Comparison of ENCODE assay signal across 1 cellular context in the genomic region with DNA sequence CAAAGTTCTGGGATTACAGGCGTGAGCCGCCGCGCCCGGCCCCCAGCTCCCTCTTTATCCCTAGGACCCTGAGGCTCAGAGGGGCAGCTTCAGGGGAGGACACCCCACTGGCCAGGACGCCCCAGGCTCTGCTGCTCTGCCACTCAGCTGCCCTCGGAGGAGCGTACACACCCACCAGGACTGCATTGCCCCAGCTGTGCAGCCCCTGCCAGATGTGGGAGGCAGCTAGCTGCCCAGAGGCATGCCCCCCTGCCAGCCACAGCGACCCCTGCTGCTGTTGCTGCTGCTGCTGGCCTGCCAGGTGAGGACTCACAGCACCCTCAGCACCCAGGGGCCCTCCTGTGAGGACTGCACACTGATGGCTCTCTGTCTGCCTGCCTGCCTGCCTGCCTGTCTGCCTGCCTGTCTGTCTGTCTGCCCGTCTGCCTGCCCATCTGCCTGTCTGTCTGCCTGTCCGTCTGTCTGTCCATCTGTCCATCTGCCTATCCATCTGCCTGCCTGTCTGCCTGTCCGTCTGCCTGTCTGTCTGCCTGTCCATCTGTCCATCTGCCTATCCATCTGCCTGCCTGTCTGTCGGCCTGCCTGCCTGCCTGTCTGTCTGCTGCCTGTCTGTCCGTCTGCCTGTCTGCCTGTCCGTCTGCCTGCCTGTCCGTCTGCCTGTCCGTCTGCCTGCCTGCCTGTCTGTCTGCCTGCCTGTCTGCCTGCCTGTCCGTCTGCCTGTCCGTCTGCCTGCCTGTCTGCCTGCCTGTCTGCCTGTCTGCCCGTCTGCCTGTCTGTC.
TF ChIP-seq lines count a peak whose summit lies in the region.

No MANE protein-coding gene starts in this region.

TF ChIP-seq in HEK293, 187 proteins besides CTCF, POLR2A, EP300 and RAD21 (continued from another document):
- TF ChIP-seq ZNF677 (tag by site-specific recombination; IDR thresholded peaks at IDR 0.05), result no peak
- TF ChIP-seq, protein P1, sequence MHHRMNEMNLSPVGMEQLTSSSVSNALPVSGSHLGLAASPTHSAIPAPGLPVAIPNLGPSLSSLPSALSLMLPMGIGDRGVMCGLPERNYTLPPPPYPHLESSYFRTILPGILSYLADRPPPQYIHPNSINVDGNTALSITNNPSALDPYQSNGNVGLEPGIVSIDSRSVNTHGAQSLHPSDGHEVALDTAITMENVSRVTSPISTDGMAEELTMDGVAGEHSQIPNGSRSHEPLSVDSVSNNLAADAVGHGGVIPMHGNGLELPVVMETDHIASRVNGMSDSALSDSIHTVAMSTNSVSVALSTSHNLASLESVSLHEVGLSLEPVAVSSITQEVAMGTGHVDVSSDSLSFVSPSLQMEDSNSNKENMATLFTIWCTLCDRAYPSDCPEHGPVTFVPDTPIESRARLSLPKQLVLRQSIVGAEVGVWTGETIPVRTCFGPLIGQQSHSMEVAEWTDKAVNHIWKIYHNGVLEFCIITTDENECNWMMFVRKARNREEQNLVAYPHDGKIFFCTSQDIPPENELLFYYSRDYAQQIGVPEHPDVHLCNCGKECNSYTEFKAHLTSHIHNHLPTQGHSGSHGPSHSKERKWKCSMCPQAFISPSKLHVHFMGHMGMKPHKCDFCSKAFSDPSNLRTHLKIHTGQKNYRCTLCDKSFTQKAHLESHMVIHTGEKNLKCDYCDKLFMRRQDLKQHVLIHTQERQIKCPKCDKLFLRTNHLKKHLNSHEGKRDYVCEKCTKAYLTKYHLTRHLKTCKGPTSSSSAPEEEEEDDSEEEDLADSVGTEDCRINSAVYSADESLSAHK (tag by site-specific recombination; IDR thresholded peaks at IDR 0.05), result no peak
- peak; percentile 38; the same call in 1 of the 2 replicates for TF ChIP-seq ZNF600 (tag by site-specific recombination; IDR thresholded peaks at IDR 0.05)
- peak; percentile 67 for TF ChIP-seq GLIS1 (tag by site-specific recombination; IDR thresholded peaks at IDR 0.05)
- peak; percentile 69; the same call in 1 of the 2 replicates for TF ChIP-seq TRIM28 (IDR thresholded peaks at IDR 0.05; ENCODE audit: borderline replicate concordance, low read length)
- peak; percentile 97 for TF ChIP-seq ZIC2 (tag by site-specific recombination; IDR thresholded peaks at IDR 0.05)
TF ChIP-seq in HEK293: peak in this region for 9.
